Comparison of ENCODE assay signal across 1 cellular context in genomic region chr9:95574176-95574575, GRCh38.
TF ChIP-seq lines count a peak whose summit lies in the region.

No MANE protein-coding gene starts in this region.

TF ChIP-seq in K562, 482 proteins besides CTCF, POLR2A, EP300 and RAD21 (continued from another document):
- TF ChIP-seq NBN (IDR thresholded peaks at IDR 0.05; ENCODE audit: low read depth) = no peak
- TF ChIP-seq NR2F6 (CRISPR knock-in tag; IDR thresholded peaks at IDR 0.05) = no peak
- TF ChIP-seq NFE2L1 (tag; IDR thresholded peaks at IDR 0.05; ENCODE audit: borderline replicate concordance, low read depth) = no peak
- no peak for TF ChIP-seq TAF1 (IDR thresholded peaks at IDR 0.05; ENCODE audit: control insufficient read depth, extremely low read depth, insufficient read depth, low read length, severe bottlenecking)
- TF ChIP-seq CREB5 (CRISPR knock-in tag; IDR thresholded peaks at IDR 0.05) = no peak
- no peak for TF ChIP-seq HCFC1 (IDR thresholded peaks at IDR 0.05; ENCODE audit: low read depth, low read length)
- no peak for TF ChIP-seq PPARD (CRISPR knock-in tag; IDR thresholded peaks at IDR 0.05)
- TF ChIP-seq SMARCC2 (IDR thresholded peaks at IDR 0.05; ENCODE audit: low read depth) = no peak
- no peak for TF ChIP-seq POLR3A (IDR thresholded peaks at IDR 0.05; ENCODE audit: borderline replicate concordance, extremely low read depth, insufficient read depth, insufficient read length)
- TF ChIP-seq SIX5 (IDR thresholded peaks at IDR 0.05; ENCODE audit: borderline replicate concordance in 1 of 2, insufficient read depth in 1 of 2, low read depth in 1 of 2, low read length in 2 of 2) = no peak
